Comparison of ENCODE assay signal across 8 cellular contexts in genomic region chr1:108646661-108647269, GRCh38. TPM values are rescaled to one million over a fixed set of nuclear protein-coding genes. Genes with fewer than 3 reads are reported as not detected.
DNase-seq lines count a peak whose midpoint lies in the region; TF ChIP-seq lines count a peak whose summit lies in the region.

No MANE protein-coding gene starts in this region.

- CTCF ChIA-PET in HEK293T (lab: Yijun Ruan, JAX): interaction anchor here (1.0 kb wide), 1 partner anchor 134 kb away, joined by 3 read pairs; no protein-coding TSS in a partner anchor

- H3K27me3 Mint-ChIP-seq in mesothelial cell of epicardium (ENCODE audit: low read depth): no peaks in the 10 kb centered on the region

- H3K36me3 Mint-ChIP-seq in mesothelial cell of epicardium: peaks cover 6% of the 10 kb centered on the region

- POLR2A ChIA-PET in HEK293T (lab: Yijun Ruan, JAX): interaction anchor here (2.1 kb wide), 1 partner anchor 45 kb away, joined by 5 read pairs; the partner anchor contains the start of gene PRPF38B

- peaks cover 5% of the 10 kb centered on the region for H3K4me1 Mint-ChIP-seq in mesothelial cell of epicardium

- H3K9me3 Mint-ChIP-seq in mesothelial cell of epicardium: peaks cover 7% of the 10 kb centered on the region

- peak overlapping the region; percentile 31 for H3K27ac Mint-ChIP-seq in mesothelial cell of epicardium

- peak overlapping the region; percentile 17 to 77 for H3K27ac ChIP-seq in coronary artery

- no peak overlapping the region for H3K4me3 ChIP-seq in coronary artery

- H3K4me3 Mint-ChIP-seq in mesothelial cell of epicardium: no peak overlapping the region

- TF ChIP-seq CTCF in coronary artery (IDR thresholded peaks at IDR 0.05) (no peak), mesothelial cell of epicardium (IDR thresholded peaks at IDR 0.05; ENCODE audit: unreplicated experiment) (no peak)

- DNase-seq in ELR (ENCODE audit: low read depth): peak; percentile 63
- DNase-seq in HuH-7 (ENCODE audit: low spot score): peak; percentile 68
- DNase-seq in activated CD4-positive, alpha-beta T cell treated with anti-CD3 and anti-CD28 coated beads for 48 hours: peak; percentile 64
- DNase-seq in coronary artery (ENCODE audit: low spot score): no peak
- DNase-seq in mesothelial cell of epicardium (ENCODE audit: low spot score in 2 of 2, unreplicated experiment in 2 of 2): no peak
- peak; percentile 54 for DNase-seq in stimulated activated CD8-positive, alpha-beta memory T cell treated with anti-CD3 and anti-CD28 coated beads, Interleukin-7, amount 100 ng/mL, for 24 hours (ENCODE audit: low read depth)
- DNase-seq in HEK293T (ENCODE audit: extremely low spot score): no peak
- DNase-seq in NCI-H2171 (lab: John Stamatoyannopoulos, UW): no peak

TF ChIP-seq in HEK293T, 16 proteins besides CTCF, POLR2A, EP300 and RAD21:
- TF ChIP-seq FOXA1 (IDR thresholded peaks at IDR 0.05): no peak

RNA-seq across cellular contexts. Expression of gene HENMT1, which starts 14.1 kb away (rescaled TPM):
- 6.7 to 8.5 TPM (median 6.7 TPM) in 3 replicates for total RNA-seq in mesothelial cell of epicardium

RNA-seq across cellular contexts. Expression of gene PRPF38B, which starts 45.3 kb away (rescaled TPM):
- 59.0 to 62.4 TPM (median 59.6 TPM) in 3 replicates for total RNA-seq in mesothelial cell of epicardium

Comparison
In these comparisons a context has a peak if more than half of its experiments do, and no peak if none do; other contexts are left out.
1. DNase-seq: peak in ELR (single experiment), HuH-7 (single experiment), activated CD4-positive, alpha-beta T cell treated with anti-CD3 and anti-CD28 coated beads for 48 hours (single experiment) and stimulated activated CD8-positive, alpha-beta memory T cell treated with anti-CD3 and anti-CD28 coated beads, Interleukin-7, amount 100 ng/mL, for 24 hours (single experiment); none in coronary artery (single experiment), mesothelial cell of epicardium (0 of 2), HEK293T (single experiment) and NCI-H2171 (single experiment).